1 cellular context compared by ENCODE assay signal in the genomic region with DNA sequence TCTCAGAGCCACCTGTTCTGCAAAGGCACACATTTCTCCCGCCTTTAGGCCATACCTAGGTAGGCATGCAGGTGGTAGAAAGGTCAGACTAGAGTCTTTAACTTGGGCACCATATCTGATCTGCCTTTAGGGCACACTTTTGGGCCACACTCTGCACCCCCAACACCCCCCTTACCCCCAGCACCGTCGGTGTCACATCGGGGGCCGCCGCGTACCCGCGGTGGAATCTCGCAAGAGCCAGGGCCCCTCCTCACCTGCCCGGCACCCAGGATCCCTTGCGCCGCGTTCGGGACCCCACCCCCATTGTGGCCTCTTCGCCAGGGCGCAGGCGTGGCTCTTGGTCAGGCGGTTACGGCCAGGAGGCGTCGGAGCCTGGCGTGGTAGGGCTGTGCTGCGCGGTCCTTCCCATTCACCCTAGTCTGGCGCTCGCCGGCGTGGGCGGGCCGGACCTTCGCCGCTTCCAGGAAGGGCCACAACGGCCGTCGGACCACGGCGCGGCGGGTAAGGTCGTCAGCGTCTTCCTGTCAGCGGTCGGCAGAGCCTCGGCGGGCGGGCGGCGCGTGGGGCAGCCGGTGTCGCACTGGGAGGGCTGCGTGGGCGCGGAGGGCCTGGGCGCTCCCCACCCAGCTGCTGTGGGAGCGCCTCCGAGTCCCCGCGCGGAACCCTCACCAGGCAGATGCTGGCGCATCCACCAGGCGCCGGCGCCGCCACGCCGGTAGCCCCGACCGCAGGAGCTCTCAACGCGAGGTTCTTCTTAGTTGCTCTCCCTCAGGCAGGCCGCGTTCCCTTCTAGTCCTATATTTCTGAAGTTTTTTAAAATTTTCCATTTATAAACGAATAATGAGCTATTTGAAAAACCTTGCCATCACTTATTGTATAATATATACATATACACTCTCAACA.
TF ChIP-seq lines count a peak whose summit lies in the region.

Gene DNAH14, plus strand, starts transcription at position 341 of the 903 bp plus-strand sequence. CDS start 23,028 bp downstream, outside the sequence.

TF ChIP-seq in K562, 482 proteins besides CTCF, POLR2A, EP300 and RAD21 (continued from another document):
- TF ChIP-seq PRDM10 (IDR thresholded peaks at IDR 0.05; ENCODE audit: partially characterized antibody), result peak; percentile 46
- TF ChIP-seq ADNP (tag; IDR thresholded peaks at IDR 0.05), result no peak
- TF ChIP-seq, protein P1, sequence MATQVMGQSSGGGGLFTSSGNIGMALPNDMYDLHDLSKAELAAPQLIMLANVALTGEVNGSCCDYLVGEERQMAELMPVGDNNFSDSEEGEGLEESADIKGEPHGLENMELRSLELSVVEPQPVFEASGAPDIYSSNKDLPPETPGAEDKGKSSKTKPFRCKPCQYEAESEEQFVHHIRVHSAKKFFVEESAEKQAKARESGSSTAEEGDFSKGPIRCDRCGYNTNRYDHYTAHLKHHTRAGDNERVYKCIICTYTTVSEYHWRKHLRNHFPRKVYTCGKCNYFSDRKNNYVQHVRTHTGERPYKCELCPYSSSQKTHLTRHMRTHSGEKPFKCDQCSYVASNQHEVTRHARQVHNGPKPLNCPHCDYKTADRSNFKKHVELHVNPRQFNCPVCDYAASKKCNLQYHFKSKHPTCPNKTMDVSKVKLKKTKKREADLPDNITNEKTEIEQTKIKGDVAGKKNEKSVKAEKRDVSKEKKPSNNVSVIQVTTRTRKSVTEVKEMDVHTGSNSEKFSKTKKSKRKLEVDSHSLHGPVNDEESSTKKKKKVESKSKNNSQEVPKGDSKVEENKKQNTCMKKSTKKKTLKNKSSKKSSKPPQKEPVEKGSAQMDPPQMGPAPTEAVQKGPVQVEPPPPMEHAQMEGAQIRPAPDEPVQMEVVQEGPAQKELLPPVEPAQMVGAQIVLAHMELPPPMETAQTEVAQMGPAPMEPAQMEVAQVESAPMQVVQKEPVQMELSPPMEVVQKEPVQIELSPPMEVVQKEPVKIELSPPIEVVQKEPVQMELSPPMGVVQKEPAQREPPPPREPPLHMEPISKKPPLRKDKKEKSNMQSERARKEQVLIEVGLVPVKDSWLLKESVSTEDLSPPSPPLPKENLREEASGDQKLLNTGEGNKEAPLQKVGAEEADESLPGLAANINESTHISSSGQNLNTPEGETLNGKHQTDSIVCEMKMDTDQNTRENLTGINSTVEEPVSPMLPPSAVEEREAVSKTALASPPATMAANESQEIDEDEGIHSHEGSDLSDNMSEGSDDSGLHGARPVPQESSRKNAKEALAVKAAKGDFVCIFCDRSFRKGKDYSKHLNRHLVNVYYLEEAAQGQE (CRISPR knock-in tag; IDR thresholded peaks at IDR 0.05; ENCODE audit: low read depth), result peak; percentile 87
- no peak for TF ChIP-seq ZNF274 (IDR thresholded peaks at IDR 0.05; ENCODE audit: borderline replicate concordance, low read depth, low read length)
